In genomic region chr15:38564557-38565286, GRCh38 we compare ENCODE assay signal across 8 cellular contexts. TPM values are rescaled to one million over a fixed set of nuclear protein-coding genes. Genes with fewer than 3 reads are reported as not detected.
DNase-seq lines count a peak whose midpoint lies in the region; ATAC-seq and TF ChIP-seq lines count a peak whose summit lies in the region.

RASGRP1 (minus strand) TSS chr15:38564814; CDS start chr15:38564628, 186 bp downstream.

- H3K9me3 ChIP-seq in BLaER1, result 0 out of 2 replicates have a peak, but pooled peaks cover 5% of the 10 kb centered on the region
- H3K9me3 ChIP-seq in Peyer's patch, result no peaks in the 10 kb centered on the region
- no peaks in the 10 kb centered on the region for H3K9me3 ChIP-seq in upper lobe of right lung

- H3K4me2 ChIP-seq in BLaER1, result peak within 1 kb of the TSS; percentile 98

- H3K27me3 ChIP-seq in BLaER1 (no peaks in the 10 kb centered on the region), Peyer's patch (peaks cover 0 to 7% of the 10 kb centered on the region in 2 donors), upper lobe of right lung (peaks cover 7% of the 10 kb centered on the region)

- H4K20me1 ChIP-seq in BLaER1, result no peaks in the 10 kb centered on the region

- H3K4me1 ChIP-seq in BLaER1 (peaks cover 45% of the 10 kb centered on the region), Peyer's patch (peaks cover 0 to 13% (median 3%) of the 10 kb centered on the region in 4 donors), upper lobe of right lung (peaks cover 5% of the 10 kb centered on the region)

- H3K9ac ChIP-seq in BLaER1, result peak within 1 kb of the TSS; percentile 88

- intact Hi-C loops in Right ventricle myocardium inferior (cut with DNase I), result loop anchor here (5.0 kb wide), 2 partner anchors 63 to 118 kb away; no protein-coding TSS in a partner anchor
- intact Hi-C loops in posterior cingulate gyrus (cut with DNase I), result loop anchor here (2.0 to 10.0 kb wide), 2 partner anchors 60 to 118 kb away; no protein-coding TSS in a partner anchor
- intact Hi-C loops in upper lobe of right lung (cut with DNase I), result loop anchor here (10.0 kb wide), 1 partner anchor 120 kb away; no protein-coding TSS in a partner anchor

- peak; percentile 81 to 91 (median 82) for DNase-seq in Peyer's patch
- peak; percentile 81 for DNase-seq in activated gamma-delta T cell (lab: John Stamatoyannopoulos, UW)
- DNase-seq in Right ventricle myocardium inferior (ENCODE audit: missing footprints), result peak; percentile 71
- DNase-seq in posterior cingulate gyrus, result peak in 9 of 10 donors; percentile 31 to 93 (median 56)
- DNase-seq in upper lobe of right lung, result peak; percentile 88

- H3K27ac ChIP-seq in BLaER1, result peak within 1 kb of the TSS; percentile 92
- H3K27ac ChIP-seq in Peyer's patch, result peak within 1 kb of the TSS; percentile 81 to 92 (median 84)
- H3K27ac ChIP-seq in upper lobe of right lung, result peak within 1 kb of the TSS; percentile 60

- H3K36me3 ChIP-seq in BLaER1, result peaks cover 3% of the 10 kb centered on the region
- no peaks in the 10 kb centered on the region for H3K36me3 ChIP-seq in Peyer's patch
- H3K36me3 ChIP-seq in upper lobe of right lung, result no peaks in the 10 kb centered on the region

- TF ChIP-seq CTCF in Peyer's patch (IDR thresholded peaks at IDR 0.05) (peak in 5 of 6 experiments; percentile 17 to 47 (median 41)), upper lobe of right lung (IDR thresholded peaks at IDR 0.05) (peak; percentile 22)

- TF ChIP-seq POLR2A in Peyer's patch (IDR thresholded peaks at IDR 0.05), result no peak

- peak within 1 kb of the TSS; percentile 89 for H3K4me3 ChIP-seq in BLaER1
- H3K4me3 ChIP-seq in Peyer's patch, result peak within 1 kb of the TSS; percentile 59 to 80 (median 74)
- H3K4me3 ChIP-seq in upper lobe of right lung, result peak within 1 kb of the TSS; percentile 59

- ATAC-seq in GM19025 (IDR thresholded peaks at IDR 0.05; ENCODE audit: low read depth, unreplicated experiment) (peak; percentile 59), HG03196 (IDR thresholded peaks at IDR 0.05; ENCODE audit: unreplicated experiment) (peak; percentile 69), Right ventricle myocardium inferior (peak; percentile 71), upper lobe of right lung (peak; percentile 91)

RNA-seq across cellular contexts. Expression of gene RASGRP1, which starts in this region (rescaled TPM):
- total RNA-seq in Peyer's patch, result 10 to 100 TPM in 1 of 4 donors, 1 to 10 TPM in 3; 1.6 to 10.7 (median 3.8) TPM
- total RNA-seq in Right ventricle myocardium inferior, result 0.46 TPM
- total RNA-seq in upper lobe of right lung, result 9.4 TPM

Comparison
In these comparisons a context has a peak if more than half of its experiments do, and no peak if none do; other contexts are left out.
1. Peak in every context shown above with its lines: DNase-seq, ATAC-seq, H3K4me3 ChIP-seq and H3K27ac ChIP-seq.
2. Peak in DNase-seq and ATAC-seq in Right ventricle myocardium inferior; RNA of the gene not detected or under 1 TPM.